9 cellular contexts compared by ENCODE assay signal in the genomic region with DNA sequence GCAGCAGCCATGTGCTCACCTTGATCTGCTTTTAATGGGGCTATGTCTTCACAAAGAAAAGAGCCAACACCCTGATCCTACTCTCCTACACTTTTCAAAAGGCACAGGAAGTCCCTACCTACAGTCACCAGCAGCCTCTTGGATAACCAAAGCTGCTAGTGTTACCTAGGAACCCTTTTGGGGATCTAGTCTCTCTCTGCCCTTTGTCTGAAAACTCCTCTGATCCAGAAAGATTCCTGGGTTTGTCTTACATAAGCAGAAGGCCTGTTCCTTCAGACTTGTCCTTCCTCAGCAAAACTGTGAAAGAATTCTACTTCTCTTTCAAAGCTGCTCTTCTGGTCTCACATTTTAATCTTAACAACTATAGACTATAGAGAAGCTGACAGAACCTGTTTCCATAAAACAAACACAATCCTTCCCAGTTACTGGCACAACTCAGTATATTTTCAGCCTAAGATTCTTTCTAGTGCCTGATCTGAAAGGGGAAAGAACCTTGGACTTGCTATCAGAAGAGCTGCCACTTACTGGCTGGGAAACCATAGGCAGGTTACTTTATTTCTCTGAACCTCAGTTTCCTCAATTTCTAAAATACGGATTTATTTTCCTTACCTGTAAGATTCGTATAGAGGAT. TPM values are rescaled to one million over a fixed set of nuclear protein-coding genes. Genes with fewer than 3 reads are reported as not detected.
A peak's percentile ranks its signal among the peaks of the same experiment; 100 is the strongest.
DNase-seq lines count a peak whose midpoint lies in the region; ATAC-seq, FAIRE-seq and TF ChIP-seq lines count a peak whose summit lies in the region.
"Had no signal": no experiment of that assay in that cellular context is flagged by ENCODE, and none has a peak within 500 bp of the region (broad histone marks: within the 10 kb centered on the region; RNA-seq: fewer than 3 reads in every experiment).

No MANE protein-coding gene starts in this region.

- peak overlapping the region; percentile 90 to 100 (median 98); a peak in 21 of 22 replicates for H3K9ac ChIP-seq in BLaER1 treated with 17β-estradiol and CSF1 and Interleukin-3, amounts not matched to agents 10 nM and 100 nM
- H3K9ac ChIP-seq in Karpas-422 (ENCODE audit: low read length): peak overlapping the region; percentile 96
- peak overlapping the region; percentile 25 for H3K9ac ChIP-seq in neural progenitor cell

- ATAC-seq in GM18517 (IDR thresholded peaks at IDR 0.05; ENCODE audit: unreplicated experiment) (no peak), sciatic nerve (no peak)
- ATAC-seq: HCT116 had no signal

- no peaks in the 10 kb centered on the region for H3K9me3 ChIP-seq in BLaER1 treated with 17β-estradiol and CSF1 and Interleukin-3, amounts not matched to agents 10 nM and 100 nM (replicated peaks in 1 of 11)
- no peaks in the 10 kb centered on the region for H3K9me3 ChIP-seq in Karpas-422 (ENCODE audit: low read length)
- H3K9me3 ChIP-seq in neural progenitor cell (ENCODE audit: low read depth): no peaks in the 10 kb centered on the region

- H3K27me3 Mint-ChIP-seq in dendritic cell treated with granulocyte-macrophage colony-stimulating factor and Interleukin-4, amounts not matched to agents 40 ng/mL and 50 ng/mL, for 4 days: no peaks in the 10 kb centered on the region
- peaks cover 7% of the 10 kb centered on the region for H3K27me3 Mint-ChIP-seq in neural progenitor cell (ENCODE audit: insufficient read depth, low read depth)

- no peaks in the 10 kb centered on the region for H3K9me2 ChIP-seq in Karpas-422 (replicated peaks; ENCODE audit: insufficient read depth, low read length)

- no peak for TF ChIP-seq CTCF in neural progenitor cell (IDR thresholded peaks at IDR 0.05)

- H3K4me3 Mint-ChIP-seq in dendritic cell treated with granulocyte-macrophage colony-stimulating factor and Interleukin-4, amounts not matched to agents 40 ng/mL and 50 ng/mL, for 4 days: no peak overlapping the region
- peak overlapping the region; percentile 97 for H3K4me3 Mint-ChIP-seq in neural progenitor cell

- peaks cover 84% of the 10 kb centered on the region for H3K4me1 Mint-ChIP-seq in dendritic cell treated with granulocyte-macrophage colony-stimulating factor and Interleukin-4, amounts not matched to agents 40 ng/mL and 50 ng/mL, for 4 days (ENCODE audit: low read depth)
- peaks cover 54% of the 10 kb centered on the region for H3K4me1 Mint-ChIP-seq in neural progenitor cell

- peak overlapping the region; percentile 65 for H3K27ac Mint-ChIP-seq in dendritic cell treated with granulocyte-macrophage colony-stimulating factor and Interleukin-4, amounts not matched to agents 40 ng/mL and 50 ng/mL, for 4 days
- no peak overlapping the region for H3K27ac Mint-ChIP-seq in neural progenitor cell

- H3K79me2 ChIP-seq in Karpas-422 (ENCODE audit: low read length) (peaks cover 92% of the 10 kb centered on the region), neural progenitor cell (ENCODE audit: low read depth) (peaks cover 93% of the 10 kb centered on the region)

- H3K27me3 ChIP-seq in BLaER1 treated with 17β-estradiol and CSF1 and Interleukin-3, amounts not matched to agents 10 nM and 100 nM: no peaks in the 10 kb centered on the region
- H3K27me3 ChIP-seq in Karpas-422 (ENCODE audit: low read length): no peaks in the 10 kb centered on the region
- no peaks in the 10 kb centered on the region for H3K27me3 ChIP-seq in neural progenitor cell

- H3K4me1 ChIP-seq in BLaER1 treated with 17β-estradiol and CSF1 and Interleukin-3, amounts not matched to agents 10 nM and 100 nM: peaks cover 54 to 88% (median 68%) of the 10 kb centered on the region in 10 experiments
- H3K4me1 ChIP-seq in Karpas-422 (ENCODE audit: low read length) (peaks cover 59% of the 10 kb centered on the region), neural progenitor cell (peaks cover 30% of the 10 kb centered on the region)

- peak overlapping the region; percentile 89 to 98 (median 96) for H3K27ac ChIP-seq in BLaER1 treated with 17β-estradiol and CSF1 and Interleukin-3, amounts not matched to agents 10 nM and 100 nM
- H3K27ac ChIP-seq in Karpas-422 (ENCODE audit: low read length) (peak overlapping the region; percentile 92), neural progenitor cell (peak overlapping the region; percentile 90)

- H3K36me3 ChIP-seq in BLaER1 treated with 17β-estradiol and CSF1 and Interleukin-3, amounts not matched to agents 10 nM and 100 nM: peaks cover 38 to 58% (median 52%) of the 10 kb centered on the region in 11 experiments
- H3K36me3 ChIP-seq in Karpas-422 (ENCODE audit: insufficient read depth, low read length): peaks cover 8% of the 10 kb centered on the region; the same call in 1 of the 2 replicates
- H3K36me3 ChIP-seq in neural progenitor cell: no peaks in the 10 kb centered on the region

- H3K36me3 Mint-ChIP-seq in dendritic cell treated with granulocyte-macrophage colony-stimulating factor and Interleukin-4, amounts not matched to agents 40 ng/mL and 50 ng/mL, for 4 days (ENCODE audit: low read depth): peaks cover 51% of the 10 kb centered on the region
- peaks cover 8% of the 10 kb centered on the region for H3K36me3 Mint-ChIP-seq in neural progenitor cell

- peaks cover 27% of the 10 kb centered on the region for H3F3A ChIP-seq in neural progenitor cell (ENCODE audit: low read depth)

- peak overlapping the region; percentile 94 to 99 (median 98) for H3K4me2 ChIP-seq in BLaER1 treated with 17β-estradiol and CSF1 and Interleukin-3, amounts not matched to agents 10 nM and 100 nM
- H3K4me2 ChIP-seq in Karpas-422 (ENCODE audit: low read depth, low read length, poor library complexity, severe bottlenecking): peak overlapping the region; percentile 93
- peak overlapping the region; percentile 92 for H3K4me2 ChIP-seq in neural progenitor cell

- intact Hi-C loops in dendritic cell treated with granulocyte-macrophage colony-stimulating factor and Interleukin-4, amounts not matched to agents 40 ng/mL and 50 ng/mL, for 4 days (cut with micrococcal nuclease): no loop called here
- intact Hi-C loops in sciatic nerve (cut with DNase I): loop anchor here (10.0 kb wide), 2 partner anchors 240 to 280 kb away; no protein-coding TSS in a partner anchor

- peak overlapping the region; percentile 92 to 100 (median 98); a peak in 17 of 20 replicates for H3K4me3 ChIP-seq in BLaER1 treated with 17β-estradiol and CSF1 and Interleukin-3, amounts not matched to agents 10 nM and 100 nM
- peak overlapping the region; percentile 84 for H3K4me3 ChIP-seq in Karpas-422 (ENCODE audit: low read length)
- H3K4me3 ChIP-seq in neural progenitor cell: peak overlapping the region; percentile 95

- no peak for FAIRE-seq in RCC 7860 (lab: Jason Lieb, UNC)

- peaks cover 54 to 76% (median 74%) of the 10 kb centered on the region in 11 experiments for H4K20me1 ChIP-seq in BLaER1 treated with 17β-estradiol and CSF1 and Interleukin-3, amounts not matched to agents 10 nM and 100 nM
- H4K20me1 ChIP-seq in Karpas-422 (ENCODE audit: insufficient read depth, low read depth, low read length) (peaks cover 37% of the 10 kb centered on the region), neural progenitor cell (ENCODE audit: low read depth) (peaks cover 75% of the 10 kb centered on the region)

- H3K9me3 Mint-ChIP-seq in dendritic cell treated with granulocyte-macrophage colony-stimulating factor and Interleukin-4, amounts not matched to agents 40 ng/mL and 50 ng/mL, for 4 days: no peaks in the 10 kb centered on the region
- no peaks in the 10 kb centered on the region for H3K9me3 Mint-ChIP-seq in neural progenitor cell

- DNase-seq in Karpas-422: no peak
- no peak for DNase-seq in neural progenitor cell (ENCODE audit: low spot score)
- no peak for DNase-seq in NCI-H1694 treated with DMSO at 0.1 percent for 48 hours (lab: John Stamatoyannopoulos, UW)
- no peak for DNase-seq in sciatic nerve (ENCODE audit: low spot score)
- no peak for DNase-seq in RCC 7860 (ENCODE audit: low spot score)

- H2AFZ ChIP-seq in Karpas-422 (ENCODE audit: low read length) (no peak overlapping the region), neural progenitor cell (replicated peaks) (no peak overlapping the region)

RNA-seq across cellular contexts. Expression of a gene that starts 2.9 kb away (rescaled TPM):
- total RNA-seq in Karpas-422 (2014; rRNA removed; shearing (Covaris generic); ENCODE audit: low replicate concordance): 19.2 and 30.5 TPM in 2 replicates
- total RNA-seq in neural progenitor cell (ENCODE audit: low replicate concordance) (16.5 and 21.2 TPM in 2 replicates), sciatic nerve (7.9 TPM)

RNA-seq across cellular contexts. Expression of a gene that starts 3.1 kb away (rescaled TPM):
- total RNA-seq in Karpas-422 (2014; rRNA removed; shearing (Covaris generic); ENCODE audit: low replicate concordance): 16.7 and 25.8 TPM in 2 replicates
- total RNA-seq in neural progenitor cell (ENCODE audit: low replicate concordance) (22.3 and 23.5 TPM in 2 replicates), sciatic nerve (27.8 TPM)

Comparison
In these comparisons a context has a peak if more than half of its experiments do, and no peak if none do; other contexts are left out.
1. H3K9ac ChIP-seq: peak in every context shown above with its lines; median percentile 98 in BLaER1 treated with 17β-estradiol and CSF1 and Interleukin-3, amounts not matched to agents 10 nM and 100 nM; 96 in Karpas-422; 25 in neural progenitor cell.